Comparison of ENCODE assay signal across 15 cellular contexts in the genomic region with DNA sequence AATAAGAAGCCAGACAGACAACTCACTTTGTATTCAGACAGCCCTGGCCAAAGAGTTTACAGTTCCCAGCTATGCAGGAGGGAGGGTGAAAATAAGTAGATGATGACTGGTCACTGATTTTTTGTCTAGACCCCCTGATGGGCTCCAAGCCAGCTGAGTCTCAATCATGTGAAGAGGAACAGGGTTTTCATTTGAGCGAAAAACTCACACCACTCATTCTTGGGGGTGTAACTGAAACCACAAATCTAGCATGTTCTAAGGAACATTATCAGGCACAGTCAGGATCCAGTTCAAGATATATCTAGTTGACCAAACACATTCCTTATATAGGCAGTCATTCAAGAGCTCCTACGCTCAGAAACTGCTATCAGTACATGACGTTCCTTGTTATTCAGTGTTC. TPM values are rescaled to one million over a fixed set of nuclear protein-coding genes. Genes with fewer than 3 reads are reported as not detected.
A peak's percentile ranks its signal among the peaks of the same experiment; 100 is the strongest.
DNase-seq lines count a peak whose midpoint lies in the region; ATAC-seq and TF ChIP-seq lines count a peak whose summit lies in the region.
"Had no signal": no experiment of that assay in that cellular context is flagged by ENCODE, and none has a peak within 500 bp of the region (broad histone marks: within the 10 kb centered on the region; RNA-seq: fewer than 3 reads in every experiment).

No MANE protein-coding gene starts in this region.

- H3K4me1 ChIP-seq in body of pancreas (peaks cover 11% of the 10 kb centered on the region), right atrium auricular region (peaks cover 0 to 71% of the 10 kb centered on the region in 2 donors), OCI-LY7 (ENCODE audit: insufficient read depth, low read length, poor library complexity, severe bottlenecking) (no peaks in the 10 kb centered on the region)

- peak; percentile 47 for ATAC-seq in body of pancreas
- ATAC-seq in GM21529 (IDR thresholded peaks at IDR 0.05; ENCODE audit: unreplicated experiment) = no peak
- ATAC-seq in GM18519 (IDR thresholded peaks at IDR 0.05; ENCODE audit: low FRiP score, unreplicated experiment) = no peak

- POLR2A ChIA-PET in OCI-LY7 (lab: Charles Lee) = interaction anchor here (0.8 kb wide), 1 partner anchor 39 kb away, joined by 3 read pairs; no protein-coding TSS in a partner anchor

- H4K20me1 ChIP-seq in OCI-LY7 (ENCODE audit: insufficient read depth, low read length) = no peaks in the 10 kb centered on the region

- no peak overlapping the region for H3K4me2 ChIP-seq in OCI-LY7 (ENCODE audit: low read length)

- no peaks in the 10 kb centered on the region for H3K9me2 ChIP-seq in OCI-LY7 (ENCODE audit: insufficient read depth, low read length)

- TF ChIP-seq CTCF in body of pancreas (IDR thresholded peaks at IDR 0.05) = no peak
- no peak for TF ChIP-seq CTCF in right atrium auricular region (IDR thresholded peaks at IDR 0.05)
- no peak for TF ChIP-seq CTCF in OCI-LY7 (conservative IDR thresholded peaks at IDR 0.05; ENCODE audit: low read length)

- H3K4me3 ChIP-seq in body of pancreas (no peak overlapping the region), right atrium auricular region (no peak overlapping the region), OCI-LY7 (ENCODE audit: low read depth, low read length, poor library complexity, severe bottlenecking) (no peak overlapping the region)

- TF ChIP-seq POLR2A in body of pancreas (IDR thresholded peaks at IDR 0.05) = no peak

- H3K9me3 ChIP-seq in body of pancreas (no peaks in the 10 kb centered on the region), right atrium auricular region (no peaks in the 10 kb centered on the region), OCI-LY7 (ENCODE audit: low read length) (no peaks in the 10 kb centered on the region)

- H2AFZ ChIP-seq in OCI-LY7 (ENCODE audit: low read length) = no peak overlapping the region

- H3K27ac ChIP-seq in body of pancreas (no peak overlapping the region), right atrium auricular region (peak overlapping the region; percentile 67 to 79), OCI-LY7 (ENCODE audit: low read depth, low read length, poor library complexity, severe bottlenecking) (no peak overlapping the region)

- H3K36me3 ChIP-seq in body of pancreas (replicated peaks in 1 of 2; ENCODE audit: insufficient read depth in 1 of 2, low read depth in 2 of 2) (peaks cover 0 to 3% of the 10 kb centered on the region in 2 donors), right atrium auricular region (peaks cover 28% of the 10 kb centered on the region), OCI-LY7 (ENCODE audit: insufficient read depth, low read length) (no peaks in the 10 kb centered on the region)

- intact Hi-C loops in body of pancreas (cut with DNase I) = no loop called here
- intact Hi-C loops in OCI-LY7 (cut with micrococcal nuclease; ENCODE audit: unreplicated experiment) = no loop called here
- intact Hi-C loops in head of caudate nucleus (cut with DNase I) = no loop called here

- H3K27me3 ChIP-seq in body of pancreas = no peaks in the 10 kb centered on the region
- H3K27me3 ChIP-seq in right atrium auricular region = no peaks in the 10 kb centered on the region

- 86 to 91% methylated on average over 3 of the region's 3 CpGs for WGBS in body of pancreas, 2 donors

- DNase-seq in H4 (ENCODE audit: low spot score) = peak; percentile 15
- peak in 1 of 4 donors; percentile 36 for DNase-seq in body of pancreas
- DNase-seq in right atrium auricular region (ENCODE audit: low spot score) = peak; percentile 80
- peak; percentile 81 for DNase-seq in smooth muscle cell of the brain vasculature (ENCODE audit: low read depth, low spot score)
- DNase-seq in OCI-LY7 (ENCODE audit: low spot score) = no peak
- DNase-seq in head of caudate nucleus = no peak
- DNase-seq: activated CD4-positive, alpha-beta memory T cell treated with anti-CD3 and anti-CD28 coated beads for 36 hours; activated naive CD4-positive, alpha-beta T cell treated with anti-CD3 and anti-CD28 coated beads for 36 hours; CD8-positive, alpha-beta memory T cell; effector memory CD4-positive, alpha-beta T cell; NCI-H1048; NCI-H524 treated with DMSO at 0.1 percent for 48 hours; stimulated activated CD4-positive, alpha-beta T cell treated with anti-CD3 and anti-CD28 coated beads, Interleukin-4, amount 100 ng/mL, for 24 hours had no signal

- CTCF ChIA-PET in OCI-LY7 (lab: Charles Lee; ENCODE audit: unreplicated experiment) = no interaction called here

- no peaks in the 10 kb centered on the region for H3K79me2 ChIP-seq in OCI-LY7 (ENCODE audit: insufficient read depth, low read depth, low read length)

- no TSS peak for BruUV-seq in OCI-LY7 (replicated peaks; lab: Mats Ljungman, UMichigan)

RNA-seq across cellular contexts. Expression of gene LMCD1, which starts 59.0 kb away (rescaled TPM):
- 12.0 and 13.7 TPM in 2 replicates for total RNA-seq in H4 (2014; rRNA removed; shearing (Covaris generic))
- total RNA-seq in body of pancreas (10 to 100 TPM; 10.9 to 32.4 TPM), right atrium auricular region (10 to 100 TPM; 73.5 to 79.0 TPM), OCI-LY7 (2022) (not detected in 2 replicates)
- 0.47 and 5.8 TPM in 2 replicates for total RNA-seq in OCI-LY7 (2014; rRNA removed; shearing (Covaris generic))

Comparison
In these comparisons a context has a peak if more than half of its experiments do, and no peak if none do; other contexts are left out.
1. DNase-seq: peak in H4 (single experiment), right atrium auricular region (single experiment) and smooth muscle cell of the brain vasculature (single experiment); none in OCI-LY7 (single experiment) and head of caudate nucleus (0 of 42).
2. H3K27ac ChIP-seq: peak in right atrium auricular region (2 of 2); none in body of pancreas (0 of 4) and OCI-LY7 (single experiment).